In genomic region chr11:88552377-88553029, GRCh38 we compare ENCODE assay signal across 9 cellular contexts.
DNase-seq lines count a peak whose midpoint lies in the region; ATAC-seq and TF ChIP-seq lines count a peak whose summit lies in the region.
"Had no signal": no experiment of that assay in that cellular context is flagged by ENCODE, and none has a peak within 500 bp of the region (broad histone marks: within the 10 kb centered on the region; RNA-seq: fewer than 3 reads in every experiment).

No MANE protein-coding gene starts in this region.

- no peak overlapping the region for H3K27ac ChIP-seq in SU-DHL-6 (ENCODE audit: low read depth, low read length)
- H3K27ac ChIP-seq: BLaER1 treated with 17β-estradiol and CSF1 and Interleukin-3, amounts not matched to agents 10 nM and 100 nM had no signal

- H3F3A ChIP-seq in SU-DHL-6 (ENCODE audit: insufficient read depth) = no peaks in the 10 kb centered on the region

- H2AFZ ChIP-seq in SU-DHL-6 (ENCODE audit: low read depth, low read length, severe bottlenecking) = no peak overlapping the region

- intact Hi-C loops in left colon (cut with DNase I, micrococcal nuclease) = no loop called here

- H3K9me3 Mint-ChIP-seq in stimulated activated naive B cell treated with anti-CD40 and anti-IgM and Interleukin-4, amounts not matched to agents 10 μg/mL and 1 μg/mL and 100 μg/mL, for 72 hours = no peaks in the 10 kb centered on the region

- H3K79me2 ChIP-seq in SU-DHL-6 (ENCODE audit: insufficient read depth, low read length) = no peaks in the 10 kb centered on the region

- H3K4me3 Mint-ChIP-seq in stimulated activated naive B cell treated with anti-CD40 and anti-IgM and Interleukin-4, amounts not matched to agents 10 μg/mL and 1 μg/mL and 100 μg/mL, for 72 hours = no peak overlapping the region

- H3K4me2 ChIP-seq in SU-DHL-6 (ENCODE audit: low read depth, low read length, poor library complexity, severe bottlenecking) = no peak overlapping the region
- H3K4me2 ChIP-seq: BLaER1 treated with 17β-estradiol and CSF1 and Interleukin-3, amounts not matched to agents 10 nM and 100 nM had no signal

- ATAC-seq in GM21526 (IDR thresholded peaks at IDR 0.05; ENCODE audit: low FRiP score, unreplicated experiment) (peak; percentile 96), left colon (peak; percentile 67)
- peak; percentile 82 to 83 for ATAC-seq in stimulated activated naive B cell treated with anti-CD40 and anti-IgM and Interleukin-4, amounts not matched to agents 10 μg/mL and 1 μg/mL and 100 μg/mL, for 72 hours (replicated peaks)

- H4K20me1 ChIP-seq in SU-DHL-6 (ENCODE audit: low read depth, low read length) = no peaks in the 10 kb centered on the region
- H4K20me1 ChIP-seq: BLaER1 treated with 17β-estradiol and CSF1 and Interleukin-3, amounts not matched to agents 10 nM and 100 nM had no signal

- H3K27ac Mint-ChIP-seq in stimulated activated naive B cell treated with anti-CD40 and anti-IgM and Interleukin-4, amounts not matched to agents 10 μg/mL and 1 μg/mL and 100 μg/mL, for 72 hours = no peak overlapping the region

- H3K4me1 Mint-ChIP-seq in stimulated activated naive B cell treated with anti-CD40 and anti-IgM and Interleukin-4, amounts not matched to agents 10 μg/mL and 1 μg/mL and 100 μg/mL, for 72 hours = no peaks in the 10 kb centered on the region

- no peaks in the 10 kb centered on the region for H3K9me3 ChIP-seq in SU-DHL-6 (ENCODE audit: insufficient read depth, low read length)
- H3K9me3 ChIP-seq: BLaER1 treated with 17β-estradiol and CSF1 and Interleukin-3, amounts not matched to agents 10 nM and 100 nM had no signal

- no peak overlapping the region for H3K9ac ChIP-seq in SU-DHL-6 (ENCODE audit: low read length)
- H3K9ac ChIP-seq: BLaER1 treated with 17β-estradiol and CSF1 and Interleukin-3, amounts not matched to agents 10 nM and 100 nM had no signal

- H3K36me3 ChIP-seq in SU-DHL-6 (ENCODE audit: low read length) = no peaks in the 10 kb centered on the region
- H3K36me3 ChIP-seq: BLaER1 treated with 17β-estradiol and CSF1 and Interleukin-3, amounts not matched to agents 10 nM and 100 nM had no signal

- peaks cover 7 to 12% of the 10 kb centered on the region in 2 donors for H3K27me3 Mint-ChIP-seq in stimulated activated naive B cell treated with anti-CD40 and anti-IgM and Interleukin-4, amounts not matched to agents 10 μg/mL and 1 μg/mL and 100 μg/mL, for 72 hours

- peak; percentile 51 for TF ChIP-seq CTCF in SU-DHL-6 (IDR thresholded peaks at IDR 0.05; ENCODE audit: insufficient read depth, low read length, poor library complexity, severe bottlenecking)

- H3K27me3 ChIP-seq in SU-DHL-6 (ENCODE audit: low read length) = no peaks in the 10 kb centered on the region
- H3K27me3 ChIP-seq: BLaER1 treated with 17β-estradiol and CSF1 and Interleukin-3, amounts not matched to agents 10 nM and 100 nM had no signal

- no peaks in the 10 kb centered on the region for H3K9me2 ChIP-seq in SU-DHL-6 (replicated peaks; ENCODE audit: insufficient read depth, low read length)

- no peak overlapping the region for H3K4me3 ChIP-seq in SU-DHL-6 (ENCODE audit: insufficient read depth, low read length, poor library complexity, severe bottlenecking)
- H3K4me3 ChIP-seq: BLaER1 treated with 17β-estradiol and CSF1 and Interleukin-3, amounts not matched to agents 10 nM and 100 nM had no signal

- H3K36me3 Mint-ChIP-seq in stimulated activated naive B cell treated with anti-CD40 and anti-IgM and Interleukin-4, amounts not matched to agents 10 μg/mL and 1 μg/mL and 100 μg/mL, for 72 hours = no peaks in the 10 kb centered on the region

- peak; percentile 8 for DNase-seq in NCI-H1436 (lab: John Stamatoyannopoulos, UW)
- DNase-seq in NCI-H1436 treated with DMSO at 0.1 percent for 48 hours (lab: John Stamatoyannopoulos, UW) = no peak
- peak; percentile 20 for DNase-seq in HK-2 (ENCODE audit: unreplicated experiment)
- DNase-seq in amniotic epithelial cell (ENCODE audit: low read depth) = peak; percentile 29
- peak in 1 of 2 donors; percentile 44 for DNase-seq in left colon
- peak; percentile 6 for DNase-seq in stimulated activated naive B cell treated with anti-CD40 and anti-IgM and Interleukin-4, amounts not matched to agents 10 μg/mL and 1 μg/mL and 100 μg/mL, for 72 hours
